Comparison of ENCODE assay signal across 23 cellular contexts in the genomic region with DNA sequence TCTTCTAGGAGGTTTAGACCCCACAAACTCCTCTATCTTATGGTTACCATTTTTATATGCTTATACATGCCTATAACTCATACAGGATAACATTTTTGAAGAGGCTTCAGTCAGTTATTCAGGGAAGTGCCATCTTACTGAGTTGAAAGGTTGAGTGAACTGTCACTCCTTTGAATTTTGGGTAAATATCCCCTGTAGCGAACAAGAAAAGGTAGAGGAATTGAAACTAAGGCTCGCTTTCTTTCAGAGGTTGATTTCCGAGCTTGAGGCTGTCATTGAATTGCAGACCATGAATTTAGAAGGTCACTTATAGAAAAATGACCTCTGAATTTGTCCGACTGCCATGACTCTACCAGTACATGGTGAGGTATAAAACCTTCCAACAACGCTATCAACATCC.
"Had no signal": no experiment of that assay in that cellular context is flagged by ENCODE, and none has a peak within 500 bp of the region (broad histone marks: within the 10 kb centered on the region; RNA-seq: fewer than 3 reads in every experiment).

No MANE protein-coding gene starts in this region.

- H3K27ac Mint-ChIP-seq: activated CD4-positive, alpha-beta T cell treated with anti-CD3 and anti-CD28 coated beads, Interleukin-2, amount 10 ng/mL, durations not matched to agents 24 days and 14 days; activated CD8-positive, alpha-beta memory T cell treated with anti-CD3 and anti-CD28 coated beads, Interleukin-2, amount 10 ng/mL, durations not matched to agents 7 days and 5 days; activated CD8-positive, alpha-beta T cell treated with anti-CD3 and anti-CD28 coated beads for 36 hours; activated naive CD4-positive, alpha-beta T cell treated with anti-CD3 and anti-CD28 coated beads, Interleukin-2, amount 50 U/mL, for 24 hours; mesothelial cell of epicardium; stimulated activated naive CD8-positive, alpha-beta T cell treated with anti-CD3 and anti-CD28 coated beads, Interleukin-15, amount 100 ng/mL, for 72 hours had no signal

- DNase-seq: activated CD4-positive, alpha-beta T cell treated with anti-CD3 and anti-CD28 coated beads, Interleukin-2, amount 10 ng/mL, durations not matched to agents 24 days and 14 days; activated CD8-positive, alpha-beta memory T cell treated with anti-CD3 and anti-CD28 coated beads, Interleukin-2, amount 10 ng/mL, durations not matched to agents 7 days and 5 days; activated CD8-positive, alpha-beta T cell treated with anti-CD3 and anti-CD28 coated beads for 36 hours; activated gamma-delta T cell treated with Interleukin-2 at 50 U/mL for 16 hours; activated T-cell treated with anti-CD3 and anti-CD28 coated beads for 4 hours; adrenal gland; brain microvascular endothelial cell; colonic mucosa; dorsolateral prefrontal cortex; hippocampal formation; left ventricle myocardium inferior; pancreas; right cardiac atrium; stimulated activated CD4-positive, alpha-beta T cell treated with anti-CD3 and anti-CD28 coated beads, Interleukin-4, amount 100 ng/mL, for 4 hours; stimulated activated naive CD8-positive, alpha-beta T cell treated with anti-CD3 and anti-CD28 coated beads, Interleukin-15, amount 100 ng/mL, for 72 hours; tibial artery had no signal

- H3K36me3 ChIP-seq: adrenal gland, brain microvascular endothelial cell, colonic mucosa had no signal

- H3K27me3 ChIP-seq: adrenal gland, ascending aorta, brain microvascular endothelial cell, colonic mucosa, dorsolateral prefrontal cortex, esophagus muscularis mucosa, pancreas, tibial artery had no signal

- H3K9me3 Mint-ChIP-seq: activated CD4-positive, alpha-beta T cell treated with anti-CD3 and anti-CD28 coated beads, Interleukin-2, amount 10 ng/mL, durations not matched to agents 24 days and 14 days; activated CD8-positive, alpha-beta T cell treated with anti-CD3 and anti-CD28 coated beads for 36 hours; central memory CD8-positive, alpha-beta T cell; mesothelial cell of epicardium; nephron; stimulated activated naive CD8-positive, alpha-beta T cell treated with anti-CD3 and anti-CD28 coated beads, Interleukin-15, amount 100 ng/mL, for 72 hours had no signal

- H3K9me3 ChIP-seq: adrenal gland, ascending aorta, colonic mucosa, esophagus muscularis mucosa, left ventricle myocardium inferior, pancreas, tibial artery had no signal

- H3K4me1 ChIP-seq: adrenal gland, ascending aorta, colonic mucosa, esophagus muscularis mucosa, pancreas, tibial artery had no signal

- H3K4me3 ChIP-seq: adrenal gland, ascending aorta, colonic mucosa, dorsolateral prefrontal cortex, esophagus muscularis mucosa, left ventricle myocardium inferior, pancreas, tibial artery had no signal

- H3K27me3 Mint-ChIP-seq: activated CD4-positive, alpha-beta T cell treated with anti-CD3 and anti-CD28 coated beads, Interleukin-2, amount 10 ng/mL, durations not matched to agents 24 days and 14 days; activated CD8-positive, alpha-beta memory T cell treated with anti-CD3 and anti-CD28 coated beads, Interleukin-2, amount 10 ng/mL, durations not matched to agents 7 days and 5 days; activated CD8-positive, alpha-beta T cell treated with anti-CD3 and anti-CD28 coated beads for 36 hours; activated naive CD4-positive, alpha-beta T cell treated with anti-CD3 and anti-CD28 coated beads, Interleukin-2, amount 50 U/mL, for 24 hours; central memory CD8-positive, alpha-beta T cell; stimulated activated naive CD8-positive, alpha-beta T cell treated with anti-CD3 and anti-CD28 coated beads, Interleukin-15, amount 100 ng/mL, for 72 hours had no signal

- H3K4me3 Mint-ChIP-seq: activated CD4-positive, alpha-beta T cell treated with anti-CD3 and anti-CD28 coated beads, Interleukin-2, amount 10 ng/mL, durations not matched to agents 24 days and 14 days; activated CD8-positive, alpha-beta memory T cell treated with anti-CD3 and anti-CD28 coated beads, Interleukin-2, amount 10 ng/mL, durations not matched to agents 7 days and 5 days; activated CD8-positive, alpha-beta T cell treated with anti-CD3 and anti-CD28 coated beads for 36 hours; activated naive CD4-positive, alpha-beta T cell treated with anti-CD3 and anti-CD28 coated beads, Interleukin-2, amount 50 U/mL, for 24 hours; central memory CD8-positive, alpha-beta T cell; mesothelial cell of epicardium; nephron; stimulated activated naive CD8-positive, alpha-beta T cell treated with anti-CD3 and anti-CD28 coated beads, Interleukin-15, amount 100 ng/mL, for 72 hours had no signal

- H3K27ac ChIP-seq: adrenal gland, ascending aorta, brain microvascular endothelial cell, colonic mucosa, dorsolateral prefrontal cortex, esophagus muscularis mucosa, left ventricle myocardium inferior, pancreas, tibial artery had no signal

- ATAC-seq: activated CD4-positive, CD25-positive, alpha-beta regulatory T cell treated with anti-CD3 and anti-CD28 coated beads, Interleukin-2, amount 50 U/mL, for 24 hours; activated CD8-positive, alpha-beta memory T cell treated with anti-CD3 and anti-CD28 coated beads, Interleukin-2, amount 10 ng/mL, durations not matched to agents 7 days and 5 days; activated CD8-positive, alpha-beta T cell treated with anti-CD3 and anti-CD28 coated beads for 36 hours; pancreas; right cardiac atrium; stimulated activated naive CD8-positive, alpha-beta T cell treated with anti-CD3 and anti-CD28 coated beads, Interleukin-15, amount 100 ng/mL, for 72 hours had no signal
